In genomic region chr3:81540787-81541186, GRCh38 we compare ENCODE assay signal across 27 cellular contexts.
"Had no signal": no experiment of that assay in that cellular context is flagged by ENCODE, and none has a peak within 500 bp of the region (broad histone marks: within the 10 kb centered on the region; RNA-seq: fewer than 3 reads in every experiment).

No MANE protein-coding gene starts in this region.

- H3K4me1 Mint-ChIP-seq: naive B cell, natural killer cell, nephron progenitor cell, neural progenitor cell had no signal

- H3K9me3 ChIP-seq: neutrophil, right atrium auricular region, suprapubic skin, thoracic aorta, tibial nerve, uterus had no signal

- H3K4me3 ChIP-seq: hepatocyte, lung, neural progenitor cell, right atrium auricular region, skin epidermis, suprapubic skin, thoracic aorta, tibial nerve, uterus had no signal

- H3K27ac Mint-ChIP-seq: mesothelial cell of epicardium; natural killer cell; nephron progenitor cell; neural progenitor cell; stimulated activated naive CD8-positive, alpha-beta T cell treated with anti-CD3 and anti-CD28 coated beads, Interleukin-15, Interleukin-2, amounts not matched to agents 100 ng/mL and 50 ng/mL, for 24 hours; type B pancreatic cell had no signal

- H3K27ac ChIP-seq: hepatocyte, neural progenitor cell, neutrophil, parathyroid adenoma, right atrium auricular region, skin epidermis, suprapubic skin, thoracic aorta, tibial nerve, uterus had no signal

- DNase-seq: islet precursor cell; mesendoderm; naive B cell; natural killer cell; nephron progenitor cell; occipital lobe; stimulated activated CD4-positive, alpha-beta T cell treated with anti-CD3 and anti-CD28 coated beads, Interleukin-12 subunit alpha, Interleukin-12 subunit beta, amount 100 ng/mL, for 4 hours; stimulated activated CD4-positive, alpha-beta T cell treated with anti-CD3 and anti-CD28 coated beads, Interleukin-15, amount 100 ng/mL, for 24 hours; stimulated activated CD4-positive, alpha-beta T cell treated with anti-CD3 and anti-CD28 coated beads, Interleukin-2, amount 100 ng/mL, for 24 hours; stimulated activated CD4-positive, alpha-beta T cell treated with anti-CD3 and anti-CD28 coated beads, Interleukin-4, amount 100 ng/mL, for 1 hour; stimulated activated naive CD4-positive, alpha-beta T cell; uterus had no signal

- H3K4me3 Mint-ChIP-seq: mesothelial cell of epicardium; naive B cell; natural killer cell; nephron progenitor cell; neural progenitor cell; stimulated activated naive CD8-positive, alpha-beta T cell treated with anti-CD3 and anti-CD28 coated beads, Interleukin-15, Interleukin-2, amounts not matched to agents 100 ng/mL and 50 ng/mL, for 24 hours; type B pancreatic cell had no signal

- ATAC-seq: left lobe of liver, natural killer cell, sciatic nerve had no signal

- H3K4me1 ChIP-seq: neural progenitor cell, parathyroid adenoma, right atrium auricular region, suprapubic skin, tibial nerve, uterus had no signal

- H3K9me3 Mint-ChIP-seq: naive B cell; natural killer cell; nephron progenitor cell; neural progenitor cell; stimulated activated naive CD8-positive, alpha-beta T cell treated with anti-CD3 and anti-CD28 coated beads, Interleukin-15, Interleukin-2, amounts not matched to agents 100 ng/mL and 50 ng/mL, for 24 hours; type B pancreatic cell had no signal

- H3K36me3 ChIP-seq: neural progenitor cell, tibial nerve had no signal

- H3K36me3 Mint-ChIP-seq: mesothelial cell of epicardium, natural killer cell, neural progenitor cell, type B pancreatic cell had no signal

- H3K27me3 ChIP-seq: hepatocyte, neural progenitor cell, neutrophil, right atrium auricular region, suprapubic skin, tibial nerve, uterus had no signal

- H3K27me3 Mint-ChIP-seq: naive B cell; stimulated activated naive CD8-positive, alpha-beta T cell treated with anti-CD3 and anti-CD28 coated beads, Interleukin-15, Interleukin-2, amounts not matched to agents 100 ng/mL and 50 ng/mL, for 24 hours; type B pancreatic cell had no signal
